In genomic region chr17:9206160-9206988, GRCh38 we compare ENCODE assay signal across 25 cellular contexts.
A peak's percentile ranks its signal among the peaks of the same experiment; 100 is the strongest.
DNase-seq lines count a peak whose midpoint lies in the region; ATAC-seq, FAIRE-seq and TF ChIP-seq lines count a peak whose summit lies in the region.
"Had no signal": no experiment of that assay in that cellular context is flagged by ENCODE, and none has a peak within 500 bp of the region (broad histone marks: within the 10 kb centered on the region; RNA-seq: fewer than 3 reads in every experiment).

No MANE protein-coding gene starts in this region.

- H2BK20ac ChIP-seq in IMR-90 (ENCODE audit: low read depth, low read length) (no peak overlapping the region), H1 (ENCODE audit: low read length) (no peak overlapping the region)

- no peak overlapping the region for H3K14ac ChIP-seq in IMR-90 (replicated peaks; ENCODE audit: low read depth, low read length)
- no peak overlapping the region for H3K14ac ChIP-seq in H1 (ENCODE audit: insufficient read length)

- H4K91ac ChIP-seq in IMR-90 (ENCODE audit: insufficient read depth, low read depth, low read length): no peak overlapping the region
- H4K91ac ChIP-seq in H1 (replicated peaks; ENCODE audit: insufficient read length, low read length): no peak overlapping the region

- H3K79me1 ChIP-seq in IMR-90 (ENCODE audit: low read depth in 1 of 2, low read length in 2 of 2) (no peaks in the 10 kb centered on the region), H1 (ENCODE audit: low read depth, low read length) (no peaks in the 10 kb centered on the region)

- FAIRE-seq in H1 (lab: Jason Lieb, UNC): no peak
- FAIRE-seq in GM12892 (lab: Jason Lieb, UNC): no peak
- FAIRE-seq: astrocyte, D721Med, G401.6, GM12878, K562 had no signal

- intact Hi-C loops in IMR-90 (cut with micrococcal nuclease): no loop called here

- H2AFZ ChIP-seq in IMR-90 (replicated peaks; ENCODE audit: low read length, poor library complexity) (no peak overlapping the region), H1 (ENCODE audit: low read length) (no peak overlapping the region)
- H2AFZ ChIP-seq: GM23248 had no signal

- no peak overlapping the region for H3K4me3 ChIP-seq in IMR-90 (ENCODE audit: insufficient read depth, low read depth, low read length)
- no peak overlapping the region for H3K4me3 ChIP-seq in H1 (ENCODE audit: extremely low read depth in 1 of 4, insufficient read depth in 2 of 4, low read depth in 3 of 4, low read length in 4 of 4)
- peak overlapping the region in 1 of 2 donors; percentile 57 for H3K4me3 ChIP-seq in mucosa of rectum (ENCODE audit: low read length in 2 of 2)
- H3K4me3 ChIP-seq in subcutaneous abdominal adipose tissue (ENCODE audit: low read depth in 1 of 5, low read length in 5 of 5): peak overlapping the region in 4 of 5 donors; percentile 27 to 42 (median 30)
- H3K4me3 ChIP-seq: GM12878, GM23248, K562, right atrium auricular region, SK-N-MC had no signal

- H3K9me3 ChIP-seq in IMR-90 (ENCODE audit: control insufficient read depth, insufficient read depth, low read length) (no peaks in the 10 kb centered on the region), H1 (ENCODE audit: insufficient read depth in 2 of 2, low read depth in 1 of 2, low read length in 1 of 2) (no peaks in the 10 kb centered on the region), mucosa of rectum (ENCODE audit: control insufficient read depth in 2 of 2, low read length in 2 of 2) (no peaks in the 10 kb centered on the region), subcutaneous abdominal adipose tissue (ENCODE audit: control insufficient read depth in 5 of 5, low read length in 5 of 5) (no peaks in the 10 kb centered on the region)
- H3K9me3 ChIP-seq: heart left ventricle, right atrium auricular region had no signal

- H2BK120ac ChIP-seq in IMR-90 (ENCODE audit: low read depth, low read length) (no peak overlapping the region), H1 (replicated peaks; ENCODE audit: low read depth, low read length) (no peak overlapping the region)

- H2BK5ac ChIP-seq in IMR-90 (ENCODE audit: low read depth, low read length, poor library complexity, severe bottlenecking) (no peak overlapping the region), H1 (ENCODE audit: low read depth, low read length) (peak overlapping the region; percentile 35; the same call in 1 of the 2 replicates)

- no peak overlapping the region for H3K4ac ChIP-seq in IMR-90 (ENCODE audit: low read depth, low read length)
- H3K4ac ChIP-seq in H1 (replicated peaks; ENCODE audit: insufficient read length, low read depth, low read length): no peak overlapping the region

- TF ChIP-seq EP300 in H1 (IDR thresholded peaks at IDR 0.05; ENCODE audit: borderline replicate concordance in 1 of 2, low read depth in 2 of 2, low read length in 2 of 2): no peak

- H3K4me1 ChIP-seq in IMR-90 (ENCODE audit: control insufficient read depth, insufficient read depth, low read length) (no peaks in the 10 kb centered on the region; the same call in 1 of the 2 replicates), H1 (replicated peaks in 1 of 4; ENCODE audit: control insufficient read depth in 3 of 4, insufficient read depth in 4 of 4, low read length in 3 of 4) (peaks cover 0 to 2% (median 0%) of the 10 kb centered on the region in 4 experiments; a peak in 1 of 7 replicates), mucosa of rectum (ENCODE audit: control insufficient read depth in 2 of 2, insufficient read depth in 2 of 2, low read length in 2 of 2) (peaks cover 18 to 22% of the 10 kb centered on the region in 2 donors), subcutaneous abdominal adipose tissue (ENCODE audit: control insufficient read depth in 5 of 5, insufficient read depth in 5 of 5, low read length in 5 of 5) (peaks cover 0 to 23% (median 14%) of the 10 kb centered on the region in 5 donors)

- no peaks in the 10 kb centered on the region for H4K20me1 ChIP-seq in IMR-90 (ENCODE audit: insufficient read depth, low read length)
- H4K20me1 ChIP-seq in H1 (replicated peaks in 1 of 2; ENCODE audit: control insufficient read depth in 1 of 2, insufficient read depth in 2 of 2, low read length in 2 of 2): peaks cover 0 to 3% of the 10 kb centered on the region in 2 experiments

- in situ Hi-C loops in IMR-90 (cut with MboI; ENCODE audit: low sequenced_read_pairs): loop anchor here (10.0 kb wide), 1 partner anchor 62 kb away; no protein-coding TSS in a partner anchor

- H2AK5ac ChIP-seq in IMR-90 (ENCODE audit: low read depth, low read length) (no peak overlapping the region), H1 (ENCODE audit: low read depth, low read length) (no peak overlapping the region)

- BruUV-seq in IMR-90 (replicated peaks; lab: Mats Ljungman, UMichigan): no TSS peak

- no peaks in the 10 kb centered on the region for H3K79me2 ChIP-seq in H1 (ENCODE audit: control insufficient read depth in 1 of 2, insufficient read depth in 2 of 2, low read length in 2 of 2)

- H2BK15ac ChIP-seq in IMR-90 (ENCODE audit: low read depth, low read length) (no peak overlapping the region), H1 (ENCODE audit: low read length) (no peak overlapping the region)

- no peak overlapping the region for H4K8ac ChIP-seq in IMR-90 (ENCODE audit: low read depth in 2 of 2, low read length in 2 of 2)
- no peak overlapping the region; the same call in 1 of the 2 replicates for H4K8ac ChIP-seq in H1 (ENCODE audit: extremely low read depth, insufficient read depth, low read length)

- dilution Hi-C loops in IMR-90 (cut with HindIII; ENCODE audit: low sequenced_read_pairs, unreplicated experiment): no loop called here

- no CpG with 5 or more reads among the region's 14 CpGs for WGBS in IMR-90 (ENCODE audit: extremely low coverage in 2 of 2, insufficient read length in 1 of 2), 2 experiments
- WGBS in H1 (ENCODE audit: extremely low coverage in 1 of 2, insufficient coverage in 1 of 2, insufficient read length in 1 of 2, insufficient replicate concordance in 2 of 2, low coverage in 1 of 2, low lambda C conversion rate in 2 of 2, missing lambda C conversion rate in 1 of 2), 2 experiments: 84% methylated on average over 13 of the region's 14 CpGs; no CpG with 5 or more reads in 1 of the 2 experiments

- TF ChIP-seq CTCF in IMR-90 (conservative IDR thresholded peaks at IDR 0.05; ENCODE audit: low read depth, low read length) (no peak), H1 (IDR thresholded peaks at IDR 0.05; ENCODE audit: control extremely low read depth in 1 of 3, insufficient read depth in 1 of 3, low read depth in 1 of 3, low read length in 3 of 3) (no peak)

- no peak for TF ChIP-seq POLR2A in IMR-90 (IDR thresholded peaks at IDR 0.05; ENCODE audit: low read depth, low read length)
- TF ChIP-seq POLR2A in H1 (IDR thresholded peaks at IDR 0.05; ENCODE audit: control extremely low read depth in 1 of 2, low read depth in 2 of 2, low read length in 2 of 2): no peak
- no peak for TF ChIP-seq POLR2A in GM12892 (IDR thresholded peaks at IDR 0.05; ENCODE audit: low read depth, low read length)

- H3K27ac ChIP-seq in IMR-90 (ENCODE audit: insufficient read depth, low read length) (no peak overlapping the region), H1 (ENCODE audit: low read depth, low read length) (no peak overlapping the region), mucosa of rectum (ENCODE audit: low read depth in 2 of 2, low read length in 2 of 2) (peak overlapping the region; percentile 48 to 67), subcutaneous abdominal adipose tissue (ENCODE audit: low read depth, low read length) (no peak overlapping the region)
- H3K27ac ChIP-seq: GM23248, HL-60, right atrium auricular region, SK-N-MC had no signal

- no peak overlapping the region for H3K23ac ChIP-seq in IMR-90 (ENCODE audit: low read depth, low read length)
- no peak overlapping the region for H3K23ac ChIP-seq in H1 (ENCODE audit: insufficient read length)

- no peak overlapping the region for H3K9ac ChIP-seq in IMR-90 (ENCODE audit: low read depth, low read length)
- no peak overlapping the region for H3K9ac ChIP-seq in H1 (replicated peaks in 1 of 4; ENCODE audit: extremely low read depth in 1 of 4, low read depth in 3 of 4, low read length in 3 of 4)
- peak overlapping the region; percentile 24 to 57 for H3K9ac ChIP-seq in mucosa of rectum (ENCODE audit: low read depth in 1 of 2, low read length in 2 of 2)
- peak overlapping the region in 2 of 5 donors; percentile 20 to 38 for H3K9ac ChIP-seq in subcutaneous abdominal adipose tissue (ENCODE audit: low read length in 5 of 5)
- H3K9ac ChIP-seq: GM23248 had no signal

- no peaks in the 10 kb centered on the region for H3K9me1 ChIP-seq in IMR-90 (ENCODE audit: insufficient read depth, low read length)

- H3K23me2 ChIP-seq in H1 (ENCODE audit: low read depth, low read length): peaks cover 3% of the 10 kb centered on the region; the same call in 1 of the 2 replicates

- no peak for DNase-seq in IMR-90
- DNase-seq in H1 (ENCODE audit: low read depth in 1 of 2, low spot score in 2 of 2): no peak
- DNase-seq in GM12892 (ENCODE audit: insufficient read length): no peak
- no peak for DNase-seq in activated CD8-positive, alpha-beta memory T cell treated with anti-CD3 and anti-CD28 coated beads, Interleukin-2, amount 50 U/mL, for 48 hours
- DNase-seq: activated CD4-positive, alpha-beta T cell treated with anti-CD3 and anti-CD28 coated beads for 4 hours; activated naive CD4-positive, alpha-beta T cell treated with Interleukin-2 at 50 U/mL for 16 hours; GM23248; NCI-H2107; NCI-H524 treated with DMSO at 0.1 percent for 48 hours; OCI-M1; stimulated activated CD4-positive, alpha-beta T cell treated with anti-CD3 and anti-CD28 coated beads, Interleukin-2, amount 100 ng/mL, for 24 hours; T1000 had no signal

- H3K56ac ChIP-seq in IMR-90 (ENCODE audit: extremely low read depth, insufficient read depth, low read length) (no peak overlapping the region), H1 (replicated peaks; ENCODE audit: insufficient read length, low read depth, low read length) (no peak overlapping the region)

- TF ChIP-seq RAD21 in IMR-90 (IDR thresholded peaks at IDR 0.05; ENCODE audit: low read length) (no peak), H1 (IDR thresholded peaks at IDR 0.05 in 1 of 2, conservative IDR thresholded peaks at IDR 0.05 in 1 of 2; ENCODE audit: low read depth in 2 of 2, low read length in 2 of 2) (no peak)

- H2AK9ac ChIP-seq in IMR-90 (replicated peaks; ENCODE audit: low read depth, low read length, poor library complexity): no peak overlapping the region

- H3K18ac ChIP-seq in IMR-90 (ENCODE audit: low read depth, low read length): no peak overlapping the region
- H3K18ac ChIP-seq in H1 (ENCODE audit: extremely low read depth, low read length): no peak overlapping the region

- H3K4me2 ChIP-seq in IMR-90 (ENCODE audit: low read depth, low read length): peak overlapping the region; percentile 5; the same call in 1 of the 2 replicates
- H3K4me2 ChIP-seq in H1 (ENCODE audit: insufficient read depth in 1 of 2, low read depth in 2 of 2, low read length in 2 of 2): no peak overlapping the region

- H2BK12ac ChIP-seq in H1 (ENCODE audit: low read depth, low read length): no peak overlapping the region

- peaks cover 17% of the 10 kb centered on the region; the same call in 1 of the 2 replicates for H3K27me3 ChIP-seq in IMR-90 (ENCODE audit: control insufficient read depth, insufficient read depth, low read length)
- H3K27me3 ChIP-seq in H1 (replicated peaks in 1 of 4; ENCODE audit: control insufficient read depth in 3 of 4, extremely low read depth in 1 of 4, insufficient read depth in 3 of 4, low read length in 3 of 4): no peaks in the 10 kb centered on the region; a peak in 1 of 7 replicates
- no peaks in the 10 kb centered on the region for H3K27me3 ChIP-seq in mucosa of rectum (ENCODE audit: control insufficient read depth in 2 of 2, insufficient read depth in 2 of 2, low read length in 2 of 2)
- no peaks in the 10 kb centered on the region for H3K27me3 ChIP-seq in subcutaneous abdominal adipose tissue (ENCODE audit: control insufficient read depth in 5 of 5, insufficient read depth in 4 of 5, low read length in 5 of 5)
- H3K27me3 ChIP-seq: heart left ventricle, right atrium auricular region had no signal

- POLR2A ChIA-PET in IMR-90 (lab: Charles Lee; ENCODE audit: unreplicated experiment): no interaction called here
- POLR2A ChIA-PET in H1 (lab: Charles Lee; ENCODE audit: partially characterized antibody): interaction anchor here (0.7 kb wide), 1 partner anchor 11 kb away, joined by 3 read pairs; no protein-coding TSS in a partner anchor

- H4K5ac ChIP-seq in IMR-90 (ENCODE audit: low read depth, low read length) (no peak overlapping the region), H1 (ENCODE audit: insufficient read length, low read depth, low read length) (no peak overlapping the region)

- CTCF ChIA-PET in IMR-90 (lab: Yijun Ruan, JAX) (no interaction called here), H1 (lab: Charles Lee; ENCODE audit: partially characterized antibody) (interaction anchor here (1.1 to 2.1 kb wide), 7 partner anchors 14 to 315 kb away, joined by 3 to 8 read pairs (median 4); no protein-coding TSS in a partner anchor)

- ATAC-seq in IMR-90 (ENCODE audit: low read depth): no peak
- no peak for ATAC-seq in GM21619 (IDR thresholded peaks at IDR 0.05; ENCODE audit: unreplicated experiment)
- ATAC-seq in HG03135 (IDR thresholded peaks at IDR 0.05; ENCODE audit: unreplicated experiment): no peak
- ATAC-seq: GM12878, heart left ventricle, K562 had no signal

- H3K36me3 ChIP-seq in IMR-90 (ENCODE audit: control insufficient read depth, insufficient read depth, low read length): no peaks in the 10 kb centered on the region
- H3K36me3 ChIP-seq in H1 (ENCODE audit: control insufficient read depth in 2 of 4, insufficient read depth in 4 of 4, low read length in 3 of 4): no peaks in the 10 kb centered on the region
- no peaks in the 10 kb centered on the region for H3K36me3 ChIP-seq in mucosa of rectum (ENCODE audit: control insufficient read depth in 2 of 2, insufficient read depth in 2 of 2, low read length in 2 of 2)
- no peaks in the 10 kb centered on the region for H3K36me3 ChIP-seq in subcutaneous abdominal adipose tissue (ENCODE audit: control insufficient read depth in 5 of 5, insufficient read depth in 5 of 5, low read length in 5 of 5)
- H3K36me3 ChIP-seq: heart left ventricle, right atrium auricular region had no signal

Comparison
In these comparisons a context has a peak if more than half of its experiments do, and no peak if none do; other contexts are left out.
1. H3K27ac ChIP-seq: peak in mucosa of rectum (2 of 2); none in IMR-90 (single experiment), H1 (single experiment) and subcutaneous abdominal adipose tissue (single experiment).
2. H3K4me3 ChIP-seq: peak in subcutaneous abdominal adipose tissue (4 of 5); none in IMR-90 (single experiment) and H1 (0 of 4).
3. H3K9ac ChIP-seq: peak in mucosa of rectum (2 of 2); none in IMR-90 (single experiment) and H1 (0 of 4).